9 cellular contexts compared by ENCODE assay signal in genomic region chr4:52052475-52052780, GRCh38.
DNase-seq lines count a peak whose midpoint lies in the region; ATAC-seq lines count a peak whose summit lies in the region.
"Had no signal": no experiment of that assay in that cellular context is flagged by ENCODE, and none has a peak within 500 bp of the region (broad histone marks: within the 10 kb centered on the region; RNA-seq: fewer than 3 reads in every experiment).

No MANE protein-coding gene starts in this region.

- H3K4me1 ChIP-seq in muscle layer of colon (ENCODE audit: insufficient read depth, low read length) = peaks cover 6% of the 10 kb centered on the region

- H3K9me3 ChIP-seq in muscle layer of colon (ENCODE audit: low read length) = no peaks in the 10 kb centered on the region

- H3K27me3 Mint-ChIP-seq in central memory CD8-positive, alpha-beta T cell = peaks cover 69% of the 10 kb centered on the region

- H3K9me3 Mint-ChIP-seq in central memory CD8-positive, alpha-beta T cell = no peaks in the 10 kb centered on the region

- DNase-seq in SKM-1 treated with dmso at 0.1 percent for 144 hours (lab: John Stamatoyannopoulos, UW; ENCODE audit: unreplicated experiment) = peak; percentile 24
- no peak for DNase-seq in SKM-1 (lab: John Stamatoyannopoulos, UW; ENCODE audit: unreplicated experiment)
- DNase-seq in central memory CD8-positive, alpha-beta T cell (ENCODE audit: low spot score in 2 of 2) = no peak
- DNase-seq in NCI-H774 (lab: John Stamatoyannopoulos, UW) = no peak
- DNase-seq in stimulated activated CD4-positive, alpha-beta T cell treated with anti-CD3 and anti-CD28 coated beads, Interleukin-15, amount 100 ng/mL, for 24 hours = no peak
- no peak for DNase-seq in T1000 (lab: John Stamatoyannopoulos, UW)

- no peaks in the 10 kb centered on the region for H3K27me3 ChIP-seq in muscle layer of colon (ENCODE audit: control insufficient read depth in 1 of 2, insufficient read depth in 2 of 2, low read length in 2 of 2)
- H3K27me3 ChIP-seq: BLaER1 treated with 17β-estradiol and CSF1 and Interleukin-3, amounts not matched to agents 10 nM and 100 nM had no signal

- no peaks in the 10 kb centered on the region for H3K36me3 Mint-ChIP-seq in central memory CD8-positive, alpha-beta T cell (ENCODE audit: insufficient read depth)

- H3K27ac ChIP-seq in muscle layer of colon (ENCODE audit: low read depth, low read length) = no peak overlapping the region

- H3K27ac Mint-ChIP-seq in central memory CD8-positive, alpha-beta T cell (ENCODE audit: low read depth) = no peak overlapping the region

- H3K4me3 Mint-ChIP-seq in central memory CD8-positive, alpha-beta T cell = peak overlapping the region; percentile 40

- H3K4me1 Mint-ChIP-seq in central memory CD8-positive, alpha-beta T cell = peaks cover 9% of the 10 kb centered on the region

- peak overlapping the region; percentile 72 to 76 for H3K4me3 ChIP-seq in muscle layer of colon (ENCODE audit: low read depth in 1 of 2, low read length in 2 of 2)
- H3K4me3 ChIP-seq: BLaER1 treated with 17β-estradiol and CSF1 and Interleukin-3, amounts not matched to agents 10 nM and 100 nM had no signal

- H3K9ac ChIP-seq in muscle layer of colon (ENCODE audit: low read length) = no peak overlapping the region
- H3K9ac ChIP-seq: BLaER1 treated with 17β-estradiol and CSF1 and Interleukin-3, amounts not matched to agents 10 nM and 100 nM had no signal

- ATAC-seq in HG03039 (IDR thresholded peaks at IDR 0.05; ENCODE audit: unreplicated experiment) = peak; percentile 61
- no peak for ATAC-seq in central memory CD8-positive, alpha-beta T cell (replicated peaks; ENCODE audit: extremely low read depth, poor library complexity, severe bottlenecking)

- H3K36me3 ChIP-seq in muscle layer of colon (ENCODE audit: insufficient read depth, low read length) = no peaks in the 10 kb centered on the region
